ENCODE assay signal across 22 cellular contexts in the genomic region with DNA sequence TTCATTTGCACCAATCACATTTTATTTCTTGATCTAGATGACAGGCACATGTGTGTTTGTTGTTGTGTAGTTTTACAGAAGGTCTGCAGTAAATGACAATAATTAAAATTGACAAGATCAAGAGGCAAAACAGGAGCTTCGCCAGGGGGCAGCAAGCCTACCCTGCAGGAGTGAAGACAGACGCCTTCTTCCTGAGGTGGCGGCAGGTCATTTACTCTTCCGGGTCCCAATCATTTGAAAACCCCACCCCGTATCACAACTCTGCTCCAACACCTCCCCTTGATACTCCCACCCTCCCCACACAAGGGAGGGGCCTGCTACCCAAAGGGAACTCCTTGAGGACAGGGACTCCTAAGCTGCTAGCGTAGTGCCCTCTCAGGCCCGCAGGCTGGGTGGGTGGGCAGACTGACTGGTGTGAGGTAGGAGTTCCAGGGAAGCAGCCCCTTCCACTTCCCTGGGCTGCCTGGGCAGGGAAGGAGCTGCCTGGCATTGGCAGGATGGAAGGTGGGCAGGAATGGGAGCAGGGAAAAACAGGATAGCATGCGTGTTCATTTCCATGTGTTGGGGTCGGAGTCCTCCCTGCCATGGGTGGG.
"Had no signal": no experiment of that assay in that cellular context is flagged by ENCODE, and none has a peak within 500 bp of the region (broad histone marks: within the 10 kb centered on the region; RNA-seq: fewer than 3 reads in every experiment).

No MANE protein-coding gene starts in this region.

- H3K4me3 ChIP-seq: coronary artery, esophagus squamous epithelium, gastroesophageal sphincter, hepatocyte, ovary, smooth muscle cell, tibial artery, upper lobe of left lung, uterus had no signal

- H3K4me1 Mint-ChIP-seq: naive thymus-derived CD4-positive, alpha-beta T cell; nephron progenitor cell had no signal

- ATAC-seq: gastroesophageal sphincter; left lobe of liver; naive thymus-derived CD4-positive, alpha-beta T cell; right cardiac atrium; stimulated activated effector memory CD8-positive, alpha-beta T cell treated with anti-CD3 and anti-CD28 coated beads, Interleukin-12 subunit alpha, Interleukin-12 subunit beta, amount 100 ng/mL, for 72 hours; stimulated activated naive CD8-positive, alpha-beta T cell treated with anti-CD3 and anti-CD28 coated beads, Interleukin-15, Interleukin-2, amounts not matched to agents 100 U/mL and 50 U/mL, for 24 hours had no signal

- H3K27me3 Mint-ChIP-seq: progenitor cell of endocrine pancreas had no signal

- H3K9me3 Mint-ChIP-seq: naive thymus-derived CD4-positive, alpha-beta T cell; nephron progenitor cell; stimulated activated effector memory CD8-positive, alpha-beta T cell treated with anti-CD3 and anti-CD28 coated beads, Interleukin-12 subunit alpha, Interleukin-12 subunit beta, amount 100 ng/mL, for 72 hours had no signal

- H3K27ac Mint-ChIP-seq: nephron progenitor cell; progenitor cell of endocrine pancreas; stimulated activated effector memory CD8-positive, alpha-beta T cell treated with anti-CD3 and anti-CD28 coated beads, Interleukin-12 subunit alpha, Interleukin-12 subunit beta, amount 100 ng/mL, for 72 hours had no signal

- H2AFZ ChIP-seq: hepatocyte had no signal

- H3K27me3 ChIP-seq: esophagus squamous epithelium, gastroesophageal sphincter, hepatocyte, ovary, tibial artery, upper lobe of left lung, uterus had no signal

- H3K36me3 Mint-ChIP-seq: naive thymus-derived CD4-positive, alpha-beta T cell; stimulated activated effector memory CD8-positive, alpha-beta T cell treated with anti-CD3 and anti-CD28 coated beads, Interleukin-12 subunit alpha, Interleukin-12 subunit beta, amount 100 ng/mL, for 72 hours had no signal

- H3K36me3 ChIP-seq: esophagus squamous epithelium, gastroesophageal sphincter, ovary, upper lobe of left lung, uterus had no signal

- DNase-seq: effector memory CD4-positive, alpha-beta T cell; esophagus squamous epithelium; foreskin fibroblast; mammary epithelial cell; naive thymus-derived CD4-positive, alpha-beta T cell; nephron progenitor cell; ovary; right cardiac atrium; stimulated activated CD4-positive, alpha-beta T cell treated with anti-CD3 and anti-CD28 coated beads, Interleukin-4, amount 100 ng/mL, for 1 hour; stimulated activated CD8-positive, alpha-beta memory T cell treated with anti-CD3 and anti-CD28 coated beads, Interleukin-4, amount 100 ng/mL, for 48 hours; stimulated activated naive CD8-positive, alpha-beta T cell treated with anti-CD3 and anti-CD28 coated beads, Interleukin-15, Interleukin-2, amounts not matched to agents 100 U/mL and 50 U/mL, for 24 hours; uterus had no signal

- H3K4me2 ChIP-seq: hepatocyte, smooth muscle cell had no signal

- H3K9me3 ChIP-seq: esophagus squamous epithelium, gastroesophageal sphincter, ovary, tibial artery, upper lobe of left lung, uterus had no signal

- H3K27ac ChIP-seq: coronary artery, epithelial cell of prostate, esophagus squamous epithelium, gastroesophageal sphincter, hepatocyte, ovary, tibial artery, uterus had no signal

- H3K4me3 Mint-ChIP-seq: nephron progenitor cell; stimulated activated effector memory CD8-positive, alpha-beta T cell treated with anti-CD3 and anti-CD28 coated beads, Interleukin-12 subunit alpha, Interleukin-12 subunit beta, amount 100 ng/mL, for 72 hours had no signal

- H3K4me1 ChIP-seq: esophagus squamous epithelium, gastroesophageal sphincter, tibial artery, uterus had no signal
